Comparison of ENCODE assay signal across 23 cellular contexts in the genomic region with DNA sequence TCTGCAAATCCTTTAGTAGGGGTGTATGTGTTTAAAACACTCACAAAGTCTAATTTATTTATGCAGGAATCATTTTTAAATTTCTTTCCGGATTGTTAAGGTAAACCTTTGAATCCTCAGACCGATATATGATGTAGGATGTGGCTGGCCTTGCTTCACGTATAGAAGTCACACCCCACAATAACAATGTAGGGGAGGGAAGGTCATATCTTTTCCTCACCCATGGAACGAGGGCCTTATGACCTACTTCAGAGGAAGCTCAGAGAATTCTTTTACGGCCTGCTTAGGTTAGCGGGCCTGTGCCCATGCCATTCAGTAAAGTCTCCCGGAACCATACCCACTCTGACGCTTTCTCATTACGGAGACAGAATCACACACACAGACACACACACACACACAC.
"Had no signal": no experiment of that assay in that cellular context is flagged by ENCODE, and none has a peak within 500 bp of the region (broad histone marks: within the 10 kb centered on the region; RNA-seq: fewer than 3 reads in every experiment).

No MANE protein-coding gene starts in this region.

- FAIRE-seq: HepG2, RCC 7860 had no signal

- DNase-seq: IMR-90, Karpas-422, KG1, MM.1S, NCI-H1092 treated with DMSO at 0.1 percent for 48 hours, NCI-H1436, NCI-H187, NCI-H2029, NCI-H2081 treated with DMSO at 0.1 percent for 48 hours, NCI-H2171, NCI-H226, NCI-H446, NCI-H510A, NCI-H524 treated with DMSO at 0.1 percent for 48 hours, NCI-H69, NCI-H774, Right ventricle myocardium superior, RPMI8226, SIG-M5 had no signal

- H3K27me3 ChIP-seq: SJSA1 had no signal

- H3K4me3 ChIP-seq: SJSA1, SK-N-MC had no signal

- ATAC-seq: HepG2 had no signal

- H3K9me3 ChIP-seq: SJSA1 had no signal

- H3K27ac ChIP-seq: SJSA1, SK-N-MC had no signal

- H3K36me3 ChIP-seq: SJSA1 had no signal
